Comparison of ENCODE assay signal across 7 cellular contexts in genomic region chr10:6238613-6239212, GRCh38. TPM values are rescaled to one million over a fixed set of nuclear protein-coding genes. Genes with fewer than 3 reads are reported as not detected.
A peak's percentile ranks its signal among the peaks of the same experiment; 100 is the strongest.
DNase-seq lines count a peak whose midpoint lies in the region; ATAC-seq and TF ChIP-seq lines count a peak whose summit lies in the region.
"Not testable (repeated sequence)": the region's sequence is repeated elsewhere in the genome, so short reads cannot be mapped to it uniquely, and the experiment has no call there.

No MANE protein-coding gene starts in this region.

- POLR2A ChIA-PET in activated CD8-positive, alpha-beta T cell treated with anti-CD3 and anti-CD28 coated beads for 36 hours (lab: Charles Lee), result interaction anchor here (0.7 to 1.6 kb wide), 3 partner anchors 110 to 168 kb away, joined by 3 to 4 read pairs (median 3); no protein-coding TSS in a partner anchor

- H3K27me3 Mint-ChIP-seq in Calu3 (ENCODE audit: unreplicated experiment); activated CD8-positive, alpha-beta T cell treated with anti-CD3 and anti-CD28 coated beads for 36 hours; activated naive CD8-positive, alpha-beta T cell treated with anti-CD3 and anti-CD28 coated beads for 36 hours; effector memory CD8-positive, alpha-beta T cell: not testable (repeated sequence)

- H3K4me1 Mint-ChIP-seq in Calu3 (ENCODE audit: low read depth, unreplicated experiment), result peaks cover 27% of the 10 kb centered on the region
- H3K4me1 Mint-ChIP-seq in activated CD8-positive, alpha-beta T cell treated with anti-CD3 and anti-CD28 coated beads for 36 hours (ENCODE audit: low read depth), result peaks cover 19% of the 10 kb centered on the region
- H3K4me1 Mint-ChIP-seq in activated naive CD8-positive, alpha-beta T cell treated with anti-CD3 and anti-CD28 coated beads for 36 hours, result peaks cover 20% of the 10 kb centered on the region
- H3K4me1 Mint-ChIP-seq in effector memory CD8-positive, alpha-beta T cell (ENCODE audit: low read depth in 2 of 2), result not testable (repeated sequence)

- peaks cover 15% of the 10 kb centered on the region for H3K36me3 ChIP-seq in RWPE2 (ENCODE audit: low read depth)
- peaks cover 50% of the 10 kb centered on the region for H3K36me3 ChIP-seq in mesodermal cell (ENCODE audit: control insufficient read depth, insufficient read depth, low read length)
- peaks cover 6 to 30% (median 10%) of the 10 kb centered on the region in 4 donors for H3K36me3 ChIP-seq in sigmoid colon

- not testable (repeated sequence) for TF ChIP-seq EP300 in sigmoid colon (IDR thresholded peaks at IDR 0.05)

- not testable (repeated sequence) for BruUV-seq in Calu3 (replicated peaks; lab: Mats Ljungman, UMichigan)

- not testable (repeated sequence) for TF ChIP-seq CTCF in Calu3 (IDR thresholded peaks at IDR 0.05; ENCODE audit: unreplicated experiment); RWPE2 (IDR thresholded peaks at IDR 0.05; ENCODE audit: poor library complexity, severe bottlenecking); activated CD8-positive, alpha-beta T cell treated with anti-CD3 and anti-CD28 coated beads for 36 hours (IDR thresholded peaks at IDR 0.05); sigmoid colon (IDR thresholded peaks at IDR 0.05)

- H3K4me1 ChIP-seq in RWPE2 (ENCODE audit: insufficient read depth, poor library complexity, severe bottlenecking), result not testable (repeated sequence)
- H3K4me1 ChIP-seq in mesodermal cell (ENCODE audit: control insufficient read depth, insufficient read depth, low read length, poor library complexity, severe bottlenecking) (peaks cover 15% of the 10 kb centered on the region), sigmoid colon (peaks cover 0 to 11% (median 9%) of the 10 kb centered on the region in 4 donors)

- not testable (repeated sequence) for H3K9me3 Mint-ChIP-seq in Calu3 (ENCODE audit: low read depth, unreplicated experiment); activated CD8-positive, alpha-beta T cell treated with anti-CD3 and anti-CD28 coated beads for 36 hours; activated naive CD8-positive, alpha-beta T cell treated with anti-CD3 and anti-CD28 coated beads for 36 hours; effector memory CD8-positive, alpha-beta T cell

- 81 to 91% methylated on average over 5 to 6 of the region's 6 CpGs for WGBS in mesodermal cell (ENCODE audit: insufficient coverage in 2 of 2), 2 experiments
- WGBS in sigmoid colon, 2 donors, result 90 to 94% methylated on average over 6 of the region's 6 CpGs

- not testable (repeated sequence) for TF ChIP-seq POLR2A in sigmoid colon (IDR thresholded peaks at IDR 0.05)

- not testable (repeated sequence) for DNase-seq in Calu3; RWPE2 (ENCODE audit: low spot score); activated CD8-positive, alpha-beta T cell treated with anti-CD3 and anti-CD28 coated beads for 36 hours; activated naive CD8-positive, alpha-beta T cell treated with anti-CD3 and anti-CD28 coated beads for 36 hours; effector memory CD8-positive, alpha-beta T cell; sigmoid colon

- H3K36me3 Mint-ChIP-seq in Calu3 (ENCODE audit: insufficient read depth, unreplicated experiment), result peaks cover 92% of the 10 kb centered on the region
- peaks cover 45% of the 10 kb centered on the region for H3K36me3 Mint-ChIP-seq in activated CD8-positive, alpha-beta T cell treated with anti-CD3 and anti-CD28 coated beads for 36 hours (ENCODE audit: low read depth)
- peaks cover 52% of the 10 kb centered on the region for H3K36me3 Mint-ChIP-seq in activated naive CD8-positive, alpha-beta T cell treated with anti-CD3 and anti-CD28 coated beads for 36 hours
- H3K36me3 Mint-ChIP-seq in effector memory CD8-positive, alpha-beta T cell (ENCODE audit: insufficient read depth), result peaks cover 27% of the 10 kb centered on the region

- H3K27me3 ChIP-seq in RWPE2 (ENCODE audit: insufficient read depth, poor library complexity, severe bottlenecking); sigmoid colon: not testable (repeated sequence)

- intact Hi-C loops in Calu3 (cut with micrococcal nuclease; ENCODE audit: unreplicated experiment), result loop anchor here (2.0 to 10.0 kb wide), 2 partner anchors 40 to 166 kb away; no protein-coding TSS in a partner anchor
- intact Hi-C loops in activated CD8-positive, alpha-beta T cell treated with anti-CD3 and anti-CD28 coated beads for 36 hours (cut with micrococcal nuclease); sigmoid colon (cut with DNase I): not testable (repeated sequence)

- H3K4me3 ChIP-seq in RWPE2 (ENCODE audit: severe bottlenecking); mesodermal cell (ENCODE audit: extremely low read depth, insufficient read depth, low read length, poor library complexity, severe bottlenecking); sigmoid colon: not testable (repeated sequence)

- peak overlapping the region; percentile 17 for H3K4me3 Mint-ChIP-seq in Calu3 (ENCODE audit: low read depth, unreplicated experiment)
- H3K4me3 Mint-ChIP-seq in activated CD8-positive, alpha-beta T cell treated with anti-CD3 and anti-CD28 coated beads for 36 hours; activated naive CD8-positive, alpha-beta T cell treated with anti-CD3 and anti-CD28 coated beads for 36 hours; effector memory CD8-positive, alpha-beta T cell: not testable (repeated sequence)

- peak overlapping the region; percentile 89 for H3K27ac Mint-ChIP-seq in Calu3 (ENCODE audit: unreplicated experiment)
- H3K27ac Mint-ChIP-seq in activated CD8-positive, alpha-beta T cell treated with anti-CD3 and anti-CD28 coated beads for 36 hours, result peak overlapping the region; percentile 16
- H3K27ac Mint-ChIP-seq in activated naive CD8-positive, alpha-beta T cell treated with anti-CD3 and anti-CD28 coated beads for 36 hours, result peak overlapping the region; percentile 59
- peak overlapping the region; percentile 15 to 20 for H3K27ac Mint-ChIP-seq in effector memory CD8-positive, alpha-beta T cell

- CTCF ChIA-PET in Calu3 (lab: Charles Lee), result interaction anchor here (0.7 to 1.5 kb wide), 5 partner anchors 36 to 167 kb away, joined by 3 to 12 read pairs (median 5); partner anchors contain the start of gene PFKFB3
- CTCF ChIA-PET in activated CD8-positive, alpha-beta T cell treated with anti-CD3 and anti-CD28 coated beads for 36 hours (lab: Charles Lee), result interaction anchor here (1.2 to 2.4 kb wide), 2 partner anchors 163 to 167 kb away, joined by 3 to 12 read pairs; no protein-coding TSS in a partner anchor

- not testable (repeated sequence) for ATAC-seq in RWPE2 (ENCODE audit: low read depth); activated CD8-positive, alpha-beta T cell treated with anti-CD3 and anti-CD28 coated beads for 36 hours; effector memory CD8-positive, alpha-beta T cell (replicated peaks)

- H3K9me3 ChIP-seq in RWPE2 (ENCODE audit: severe bottlenecking); mesodermal cell (ENCODE audit: control insufficient read depth, low read length); sigmoid colon: not testable (repeated sequence)

- H3K27ac ChIP-seq in RWPE2 (ENCODE audit: poor library complexity, severe bottlenecking) (peak overlapping the region; percentile 69), mesodermal cell (ENCODE audit: low read depth, low read length, severe bottlenecking) (peak overlapping the region; percentile 62), sigmoid colon (peak overlapping the region in 3 of 4 donors; percentile 21 to 72 (median 69))

RNA-seq across cellular contexts. Expression of gene PFKFB3, which starts 36.0 kb away (rescaled TPM):
- total RNA-seq in Calu3 (2022), result 273 and 293 TPM in 2 replicates
- 100 to 1,000 TPM; 107 to 117 TPM for total RNA-seq in activated CD8-positive, alpha-beta T cell treated with anti-CD3 and anti-CD28 coated beads for 36 hours
- 10 to 100 TPM; 72.6 to 73.0 TPM for total RNA-seq in activated naive CD8-positive, alpha-beta T cell treated with anti-CD3 and anti-CD28 coated beads for 36 hours
- polyA plus RNA-seq in mesodermal cell (2013, experiment 1 of 2), result 45.8 TPM
- polyA plus RNA-seq in mesodermal cell (2013, experiment 2 of 2), result 40.6 TPM
- 10 to 100 TPM; 24.5 to 29.3 (median 28.5) TPM for total RNA-seq in sigmoid colon
- 10 to 100 TPM; 10.2 to 33.2 (median 13.9) TPM for polyA plus RNA-seq in sigmoid colon

Comparison
In these comparisons a context has a peak if more than half of its experiments do, and no peak if none do; other contexts are left out.
1. H3K27ac Mint-ChIP-seq: peak in every context shown above with its lines; median percentile 89 in Calu3; 59 in activated naive CD8-positive, alpha-beta T cell treated with anti-CD3 and anti-CD28 coated beads for 36 hours; 18 in effector memory CD8-positive, alpha-beta T cell; 16 in activated CD8-positive, alpha-beta T cell treated with anti-CD3 and anti-CD28 coated beads for 36 hours.